Comparison of ENCODE assay signal across 18 cellular contexts in genomic region chr14:44170099-44170498, GRCh38.
"Had no signal": no experiment of that assay in that cellular context is flagged by ENCODE, and none has a peak within 500 bp of the region (broad histone marks: within the 10 kb centered on the region; RNA-seq: fewer than 3 reads in every experiment).

No MANE protein-coding gene starts in this region.

- H3K4me1 Mint-ChIP-seq: activated CD4-positive, alpha-beta T cell treated with anti-CD3 and anti-CD28 coated beads, Interleukin-2, amount 10 ng/mL, durations not matched to agents 24 days and 14 days; activated naive CD8-positive, alpha-beta T cell treated with anti-CD3 and anti-CD28 coated beads for 36 hours had no signal

- H3K36me3 Mint-ChIP-seq: activated naive CD8-positive, alpha-beta T cell treated with anti-CD3 and anti-CD28 coated beads for 36 hours; brain; natural killer cell treated with Interleukin-12 subunit alpha and Interleukin-12 subunit beta and Interleukin-15 and Interleukin-18, amount 100 ng/mL, for 72 hours; type B pancreatic cell had no signal

- H3K4me3 ChIP-seq: gastroesophageal sphincter, left ventricle myocardium inferior, suprapubic skin had no signal

- H3K36me3 ChIP-seq: gastroesophageal sphincter, left ventricle myocardium inferior, suprapubic skin had no signal

- H3K4me3 Mint-ChIP-seq: activated CD4-positive, alpha-beta T cell treated with anti-CD3 and anti-CD28 coated beads, Interleukin-2, amount 10 ng/mL, durations not matched to agents 24 days and 14 days; activated CD8-positive, alpha-beta T cell treated with anti-CD3 and anti-CD28 coated beads, Interleukin-2, amount 10 ng/mL, durations not matched to agents 7 days and 5 days; activated naive CD8-positive, alpha-beta T cell treated with anti-CD3 and anti-CD28 coated beads for 36 hours; activated T-helper 1 cell treated with anti-CD3 and anti-CD28 coated beads, Interleukin-12 subunit alpha, Interleukin-12 subunit beta, Interleukin-2, Interleukin-4 antibody, amounts not matched to agents 30 ng/mL and 10 ng/mL and 1 ng/mL, durations not matched to agents 14 hours and 24 hours and 36 hours; brain; dendritic cell treated with granulocyte-macrophage colony-stimulating factor and Interleukin-4, amounts not matched to agents 40 ng/mL and 50 ng/mL, for 4 days; natural killer cell treated with Interleukin-12 subunit alpha and Interleukin-12 subunit beta and Interleukin-15 and Interleukin-18, amount 100 ng/mL, for 72 hours; stimulated activated naive CD8-positive, alpha-beta T cell treated with anti-CD3 and anti-CD28 coated beads, Interleukin-15, Interleukin-2, amounts not matched to agents 100 ng/mL and 50 ng/mL, for 24 hours; type B pancreatic cell had no signal

- H3K27me3 ChIP-seq: gastroesophageal sphincter, suprapubic skin had no signal

- H3K27me3 Mint-ChIP-seq: activated CD4-positive, alpha-beta T cell treated with anti-CD3 and anti-CD28 coated beads, Interleukin-2, amount 10 ng/mL, durations not matched to agents 24 days and 14 days; activated naive CD8-positive, alpha-beta T cell treated with anti-CD3 and anti-CD28 coated beads for 36 hours; dendritic cell treated with granulocyte-macrophage colony-stimulating factor and Interleukin-4, amounts not matched to agents 40 ng/mL and 50 ng/mL, for 4 days; natural killer cell treated with Interleukin-12 subunit alpha and Interleukin-12 subunit beta and Interleukin-15 and Interleukin-18, amount 100 ng/mL, for 72 hours; stimulated activated naive CD8-positive, alpha-beta T cell treated with anti-CD3 and anti-CD28 coated beads, Interleukin-15, Interleukin-2, amounts not matched to agents 100 ng/mL and 50 ng/mL, for 24 hours had no signal

- DNase-seq: activated CD4-positive, alpha-beta T cell treated with anti-CD3 and anti-CD28 coated beads, Interleukin-2, amount 10 ng/mL, durations not matched to agents 24 days and 14 days; activated CD4-positive, CD25-positive, alpha-beta regulatory T cell; activated CD8-positive, alpha-beta memory T cell treated with anti-CD3 and anti-CD28 coated beads, Interleukin-2, amount 50 U/mL, for 48 hours; activated CD8-positive, alpha-beta T cell treated with anti-CD3 and anti-CD28 coated beads, Interleukin-2, amount 10 ng/mL, durations not matched to agents 7 days and 5 days; activated naive CD8-positive, alpha-beta T cell treated with anti-CD3 and anti-CD28 coated beads for 36 hours; cerebellar nuclear complex; effector memory CD4-positive, alpha-beta T cell; left ventricle myocardium inferior; mesendoderm; SW 1271 had no signal

- ATAC-seq: activated CD8-positive, alpha-beta T cell treated with anti-CD3 and anti-CD28 coated beads, Interleukin-2, amount 10 ng/mL, durations not matched to agents 7 days and 5 days; gastroesophageal sphincter; natural killer cell treated with Interleukin-12 subunit alpha and Interleukin-12 subunit beta and Interleukin-15 and Interleukin-18, amount 100 ng/mL, for 72 hours had no signal

- H3K4me1 ChIP-seq: gastroesophageal sphincter, left ventricle myocardium inferior, suprapubic skin had no signal

- H3K9me3 ChIP-seq: gastroesophageal sphincter, suprapubic skin had no signal

- H3K27ac ChIP-seq: gastroesophageal sphincter, left ventricle myocardium inferior, suprapubic skin had no signal

- H3K9me3 Mint-ChIP-seq: type B pancreatic cell had no signal

- H3K27ac Mint-ChIP-seq: activated CD4-positive, alpha-beta T cell treated with anti-CD3 and anti-CD28 coated beads, Interleukin-2, amount 10 ng/mL, durations not matched to agents 24 days and 14 days; activated CD8-positive, alpha-beta T cell treated with anti-CD3 and anti-CD28 coated beads, Interleukin-2, amount 10 ng/mL, durations not matched to agents 7 days and 5 days; activated naive CD8-positive, alpha-beta T cell treated with anti-CD3 and anti-CD28 coated beads for 36 hours; activated T-helper 1 cell treated with anti-CD3 and anti-CD28 coated beads, Interleukin-12 subunit alpha, Interleukin-12 subunit beta, Interleukin-2, Interleukin-4 antibody, amounts not matched to agents 30 ng/mL and 10 ng/mL and 1 ng/mL, durations not matched to agents 14 hours and 24 hours and 36 hours; brain; dendritic cell treated with granulocyte-macrophage colony-stimulating factor and Interleukin-4, amounts not matched to agents 40 ng/mL and 50 ng/mL, for 4 days; natural killer cell treated with Interleukin-12 subunit alpha and Interleukin-12 subunit beta and Interleukin-15 and Interleukin-18, amount 100 ng/mL, for 72 hours; stimulated activated naive CD8-positive, alpha-beta T cell treated with anti-CD3 and anti-CD28 coated beads, Interleukin-15, Interleukin-2, amounts not matched to agents 100 ng/mL and 50 ng/mL, for 24 hours; type B pancreatic cell had no signal
